29 cellular contexts compared by ENCODE assay signal in the genomic region with DNA sequence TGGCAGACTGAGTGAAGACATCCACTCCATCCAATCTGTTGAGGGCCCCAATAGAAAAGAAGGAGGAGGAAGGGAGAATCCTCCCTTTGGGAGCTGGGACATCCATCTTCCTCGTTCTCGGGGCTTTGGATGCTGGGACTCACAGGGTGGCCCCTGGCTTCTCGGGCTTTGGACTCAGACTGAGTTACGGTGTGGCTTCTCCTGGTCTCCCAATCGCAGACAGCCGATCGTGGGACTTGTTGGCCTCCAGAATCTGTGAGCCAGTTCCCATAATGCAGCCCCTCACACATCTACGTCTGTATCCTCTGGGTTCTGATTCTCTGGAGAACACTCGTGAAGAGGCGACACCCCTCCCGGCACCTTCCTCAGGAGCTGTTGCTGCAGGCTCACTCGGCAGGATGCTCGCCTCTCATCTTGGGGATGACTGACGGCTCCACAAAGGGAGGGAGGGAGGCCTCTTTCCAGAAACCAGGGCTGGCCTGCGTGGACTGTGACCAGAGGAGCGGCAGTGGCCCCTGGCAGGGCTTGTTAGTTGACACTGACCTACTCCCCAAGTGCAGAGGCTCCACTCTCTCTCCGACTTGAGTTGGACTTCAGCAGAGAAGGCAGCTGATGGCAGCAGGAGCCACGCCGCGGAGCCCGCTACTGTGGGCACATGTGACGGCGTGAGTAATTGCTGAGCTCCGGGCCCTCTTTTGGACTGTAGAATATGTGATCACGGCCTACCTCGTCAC.
"Had no signal": no experiment of that assay in that cellular context is flagged by ENCODE, and none has a peak within 500 bp of the region (broad histone marks: within the 10 kb centered on the region; RNA-seq: fewer than 3 reads in every experiment).

No MANE protein-coding gene starts in this region.

- H3K27ac ChIP-seq: brain microvascular endothelial cell, colonic mucosa, epithelial cell of prostate, esophagus squamous epithelium, gastroesophageal sphincter had no signal

- H3K4me1 ChIP-seq: colonic mucosa, esophagus squamous epithelium, gastroesophageal sphincter had no signal

- H3K4me3 ChIP-seq: colonic mucosa, esophagus squamous epithelium, gastroesophageal sphincter had no signal

- H3K27me3 ChIP-seq: brain microvascular endothelial cell, colonic mucosa had no signal

- H3K36me3 ChIP-seq: brain microvascular endothelial cell, colonic mucosa, esophagus squamous epithelium had no signal

- ATAC-seq: activated naive CD4-positive, alpha-beta T cell treated with anti-CD3 and anti-CD28 coated beads, Interleukin-2, amount 50 U/mL, for 72 hours; activated T-cell treated with anti-CD3 and anti-CD28 coated beads, Interleukin-2, amount 50 U/mL, for 72 hours; gastroesophageal sphincter; T-helper 17 cell had no signal

- DNase-seq: activated CD4-positive, alpha-beta memory T cell treated with anti-CD3 and anti-CD28 coated beads, Interleukin-2, amount 10 ng/mL, durations not matched to agents 7 days and 5 days; activated CD4-positive, alpha-beta T cell treated with anti-CD3 and anti-CD28 coated beads for 4 hours; activated CD4-positive, alpha-beta T cell treated with anti-CD3 and anti-CD28 coated beads, Interleukin-2, amount 10 ng/mL, durations not matched to agents 7 days and 5 days; activated CD4-positive, alpha-beta T cell treated with anti-CD3 and anti-CD28 coated beads, Interleukin-2, amount 50 U/mL, for 4 hours; activated CD4-positive, CD25-positive, alpha-beta regulatory T cell; activated CD4-positive, CD25-positive, alpha-beta regulatory T cell treated with anti-CD3 and anti-CD28 coated beads, Interleukin-2, amount 50 U/mL, for 72 hours; activated CD8-positive, alpha-beta memory T cell treated with anti-CD3 and anti-CD28 coated beads, Interleukin-2, amount 50 U/mL, for 48 hours; activated gamma-delta T cell; activated naive CD4-positive, alpha-beta T cell; activated naive CD4-positive, alpha-beta T cell treated with anti-CD3 and anti-CD28 coated beads, Interleukin-2, amount 10 ng/mL, durations not matched to agents 7 days and 5 days; activated naive CD8-positive, alpha-beta T cell treated with anti-CD3 and anti-CD28 coated beads, Interleukin-2, amount 10 ng/mL, durations not matched to agents 7 days and 5 days; activated T-cell treated with anti-CD3 and anti-CD28 coated beads for 4 hours; activated T-cell treated with anti-CD3 and anti-CD28 coated beads, Interleukin-2, amount 50 U/mL, for 24 hours; activated T-cell treated with anti-CD3 and anti-CD28 coated beads, Interleukin-2, amount 50 U/mL, for 72 hours; brain microvascular endothelial cell; caudate nucleus; colonic mucosa; effector CD8-positive, alpha-beta T cell; esophagus squamous epithelium; foreskin melanocyte; T-helper 1 cell; T-helper 17 cell; T1000 had no signal

- FAIRE-seq: astrocyte, endometrium, endothelial cell of umbilical vein had no signal

- H3K9me3 ChIP-seq: colonic mucosa, esophagus squamous epithelium, gastroesophageal sphincter had no signal
